ENCODE assay signal across 11 cellular contexts in genomic region chr15:69457304-69458280, GRCh38. TPM values are rescaled to one million over a fixed set of nuclear protein-coding genes. Genes with fewer than 3 reads are reported as not detected.
DNase-seq lines count a peak whose midpoint lies in the region; ATAC-seq, FAIRE-seq and TF ChIP-seq lines count a peak whose summit lies in the region.
"Had no signal": no experiment of that assay in that cellular context is flagged by ENCODE, and none has a peak within 500 bp of the region (broad histone marks: within the 10 kb centered on the region; RNA-seq: fewer than 3 reads in every experiment).

No MANE protein-coding gene starts in this region.

- H3K4me3 Mint-ChIP-seq in astrocyte (ENCODE audit: unreplicated experiment) = no peak overlapping the region
- H3K4me3 Mint-ChIP-seq in stimulated activated effector memory CD8-positive, alpha-beta T cell treated with anti-CD3 and anti-CD28 coated beads, Interleukin-12 subunit alpha, Interleukin-12 subunit beta, amount 100 ng/mL, for 72 hours = no peak overlapping the region

- peak; percentile 26 for DNase-seq in Right ventricle myocardium superior
- DNase-seq in Right ventricle myocardium inferior (ENCODE audit: missing footprints) = no peak
- peak; percentile 73 for DNase-seq in NCI-H82 (lab: John Stamatoyannopoulos, UW)
- DNase-seq in astrocyte (ENCODE audit: low read depth) = no peak
- no peak for DNase-seq in stimulated activated effector memory CD8-positive, alpha-beta T cell treated with anti-CD3 and anti-CD28 coated beads, Interleukin-12 subunit alpha, Interleukin-12 subunit beta, amount 100 ng/mL, for 72 hours (ENCODE audit: low spot score in 2 of 2)
- no peak for DNase-seq in activated CD8-positive, alpha-beta memory T cell treated with anti-CD3 and anti-CD28 coated beads, Interleukin-2, amount 50 U/mL, for 48 hours
- DNase-seq in H54 (ENCODE audit: insufficient read length, low spot score) = no peak
- DNase-seq: NCI-H526 had no signal

- no peaks in the 10 kb centered on the region for H3K27me3 ChIP-seq in astrocyte (ENCODE audit: insufficient read depth, low read length)
- H3K27me3 ChIP-seq: BLaER1 treated with 17β-estradiol and CSF1 and Interleukin-3, amounts not matched to agents 10 nM and 100 nM had no signal

- FAIRE-seq in astrocyte (lab: Jason Lieb, UNC) (no peak), H54 (lab: Jason Lieb, UNC) (no peak)

- H3K79me2 ChIP-seq in astrocyte (ENCODE audit: insufficient read depth, low read length) = peaks cover 36% of the 10 kb centered on the region

- peaks cover 14% of the 10 kb centered on the region for H3K4me1 ChIP-seq in astrocyte (ENCODE audit: insufficient read depth, low read length)

- H3K4me2 ChIP-seq in astrocyte (ENCODE audit: low read length) = no peak overlapping the region
- H3K4me2 ChIP-seq: BLaER1 treated with 17β-estradiol and CSF1 and Interleukin-3, amounts not matched to agents 10 nM and 100 nM had no signal

- H3K36me3 Mint-ChIP-seq in astrocyte (ENCODE audit: low read depth, unreplicated experiment) = peaks cover 26% of the 10 kb centered on the region
- peaks cover 60% of the 10 kb centered on the region for H3K36me3 Mint-ChIP-seq in stimulated activated effector memory CD8-positive, alpha-beta T cell treated with anti-CD3 and anti-CD28 coated beads, Interleukin-12 subunit alpha, Interleukin-12 subunit beta, amount 100 ng/mL, for 72 hours

- no peak overlapping the region for H3K4me3 ChIP-seq in astrocyte (ENCODE audit: insufficient read depth, low read depth, low read length)
- H3K4me3 ChIP-seq: BLaER1 treated with 17β-estradiol and CSF1 and Interleukin-3, amounts not matched to agents 10 nM and 100 nM had no signal

- H3K27ac ChIP-seq in astrocyte (ENCODE audit: low read depth, low read length) = no peak overlapping the region
- H3K27ac ChIP-seq: BLaER1 treated with 17β-estradiol and CSF1 and Interleukin-3, amounts not matched to agents 10 nM and 100 nM had no signal

- TF ChIP-seq POLR2A in H54 (IDR thresholded peaks at IDR 0.05; ENCODE audit: low read depth, low read length) = no peak

- H2AFZ ChIP-seq in astrocyte (ENCODE audit: low read depth, low read length) = no peak overlapping the region

- no peaks in the 10 kb centered on the region for H3K9me3 ChIP-seq in astrocyte (ENCODE audit: insufficient read depth, low read depth, low read length)

- intact Hi-C loops in Right ventricle myocardium superior (cut with DNase I) = no loop called here
- intact Hi-C loops in Right ventricle myocardium inferior (cut with DNase I) = no loop called here

- no peak for TF ChIP-seq CTCF in astrocyte (IDR thresholded peaks at IDR 0.05; ENCODE audit: insufficient read depth, low read depth, low read length)

- H3K4me1 Mint-ChIP-seq in astrocyte (ENCODE audit: low read depth, unreplicated experiment) = peaks cover 14% of the 10 kb centered on the region
- H3K4me1 Mint-ChIP-seq in stimulated activated effector memory CD8-positive, alpha-beta T cell treated with anti-CD3 and anti-CD28 coated beads, Interleukin-12 subunit alpha, Interleukin-12 subunit beta, amount 100 ng/mL, for 72 hours = peaks cover 38% of the 10 kb centered on the region

- H3K9ac ChIP-seq in astrocyte (ENCODE audit: low read length) = no peak overlapping the region
- H3K9ac ChIP-seq: BLaER1 treated with 17β-estradiol and CSF1 and Interleukin-3, amounts not matched to agents 10 nM and 100 nM had no signal

- peaks cover 35% of the 10 kb centered on the region for H3K36me3 ChIP-seq in astrocyte (ENCODE audit: insufficient read depth, low read length)

- peaks cover 52% of the 10 kb centered on the region for H4K20me1 ChIP-seq in astrocyte (ENCODE audit: insufficient read depth, low read length)

- no peaks in the 10 kb centered on the region for H3K27me3 Mint-ChIP-seq in astrocyte (ENCODE audit: low read depth, unreplicated experiment)
- H3K27me3 Mint-ChIP-seq: IgD-negative memory B cell had no signal

- ATAC-seq in Right ventricle myocardium superior (ENCODE audit: poor library complexity) (no peak), Right ventricle myocardium inferior (no peak), GM19035 (IDR thresholded peaks at IDR 0.05; ENCODE audit: unreplicated experiment) (no peak)
- no peak for ATAC-seq in stimulated activated effector memory CD8-positive, alpha-beta T cell treated with anti-CD3 and anti-CD28 coated beads, Interleukin-12 subunit alpha, Interleukin-12 subunit beta, amount 100 ng/mL, for 72 hours

- H3K9me3 Mint-ChIP-seq in astrocyte (ENCODE audit: unreplicated experiment) = no peaks in the 10 kb centered on the region
- no peaks in the 10 kb centered on the region for H3K9me3 Mint-ChIP-seq in stimulated activated effector memory CD8-positive, alpha-beta T cell treated with anti-CD3 and anti-CD28 coated beads, Interleukin-12 subunit alpha, Interleukin-12 subunit beta, amount 100 ng/mL, for 72 hours
- H3K9me3 Mint-ChIP-seq: IgD-negative memory B cell had no signal

- H3K27ac Mint-ChIP-seq in astrocyte (ENCODE audit: unreplicated experiment) = peak overlapping the region; percentile 58
- peak overlapping the region; percentile 74 for H3K27ac Mint-ChIP-seq in stimulated activated effector memory CD8-positive, alpha-beta T cell treated with anti-CD3 and anti-CD28 coated beads, Interleukin-12 subunit alpha, Interleukin-12 subunit beta, amount 100 ng/mL, for 72 hours

RNA-seq across cellular contexts. Expression of gene RPLP1, which starts 5.0 kb away (rescaled TPM):
- total RNA-seq in Right ventricle myocardium superior (1,108 TPM), Right ventricle myocardium inferior (1,256 TPM), astrocyte (1,331 and 1,465 TPM in 2 replicates)

RNA-seq across cellular contexts. Expression of gene KIF23, which starts 43.4 kb away (rescaled TPM):
- total RNA-seq in Right ventricle myocardium superior (0.70 TPM), Right ventricle myocardium inferior (1.5 TPM), astrocyte (8.1 and 11.8 TPM in 2 replicates)

Comparison
In these comparisons a context has a peak if more than half of its experiments do, and no peak if none do; other contexts are left out.
1. DNase-seq: peak in Right ventricle myocardium superior (single experiment) and NCI-H82 (single experiment); none in Right ventricle myocardium inferior (single experiment), astrocyte (single experiment), stimulated activated effector memory CD8-positive, alpha-beta T cell treated with anti-CD3 and anti-CD28 coated beads, Interleukin-12 subunit alpha, Interleukin-12 subunit beta, amount 100 ng/mL, for 72 hours (0 of 2), activated CD8-positive, alpha-beta memory T cell treated with anti-CD3 and anti-CD28 coated beads, Interleukin-2, amount 50 U/mL, for 48 hours (single experiment) and H54 (single experiment).